Comparison of ENCODE assay signal across 11 cellular contexts in genomic region chr20:63407928-63408683, GRCh38. TPM values are rescaled to one million over a fixed set of nuclear protein-coding genes. Genes with fewer than 3 reads are reported as not detected.
"Had no signal": no experiment of that assay in that cellular context is flagged by ENCODE, and none has a peak within 500 bp of the region (broad histone marks: within the 10 kb centered on the region; RNA-seq: fewer than 3 reads in every experiment).

No MANE protein-coding gene starts in this region.

- H2AFZ ChIP-seq: GM23338 had no signal

- H3K9me3 ChIP-seq: HAP-1 had no signal

- H3K4me2 ChIP-seq: GM23338 had no signal

- DNase-seq: H7, HFFc6, IMR-90, KG1 had no signal

- H3K27ac ChIP-seq: HL-60 had no signal

- H3K36me3 ChIP-seq: HAP-1 had no signal

- H3K4me3 ChIP-seq: GM23338, HAP-1, K562 had no signal

- FAIRE-seq: K562 had no signal

- H3K9me3 Mint-ChIP-seq: GM23338, HFFc6 had no signal

- H3K4me3 Mint-ChIP-seq: GM23338, HFFc6 had no signal

- H3K4me1 ChIP-seq: HAP-1 had no signal

- H3K27ac Mint-ChIP-seq: GM23338, HFFc6 had no signal

- ATAC-seq: HCT116, K562 had no signal

RNA-seq across cellular contexts. Expression of gene CHRNA4, which starts 47.0 kb away (rescaled TPM):
- total RNA-seq: H4, HFFc6, HT1080, IMR-90, K562 had no signal
- polyA plus RNA-seq: IMR-90, K562 had no signal
